Comparison of ENCODE assay signal across 9 cellular contexts in genomic region chr3:76044601-76045600, GRCh38.
DNase-seq lines count a peak whose midpoint lies in the region; ATAC-seq and TF ChIP-seq lines count a peak whose summit lies in the region.
"Had no signal": no experiment of that assay in that cellular context is flagged by ENCODE, and none has a peak within 500 bp of the region (broad histone marks: within the 10 kb centered on the region; RNA-seq: fewer than 3 reads in every experiment).

No MANE protein-coding gene starts in this region.

- no peak overlapping the region for H3K4me2 ChIP-seq in hepatocyte

- H3K79me2 ChIP-seq in hepatocyte, result no peaks in the 10 kb centered on the region

- H3K4me3 ChIP-seq in hepatocyte (no peak overlapping the region), aorta (ENCODE audit: low read length in 2 of 2) (no peak overlapping the region)
- H3K4me3 ChIP-seq: Peyer's patch had no signal

- H3K27ac ChIP-seq in C4-2B (no peak overlapping the region), hepatocyte (no peak overlapping the region), aorta (ENCODE audit: low read depth in 1 of 2, low read length in 2 of 2) (no peak overlapping the region)
- H3K27ac ChIP-seq: Peyer's patch had no signal

- no peaks in the 10 kb centered on the region for H4K20me1 ChIP-seq in hepatocyte (ENCODE audit: insufficient read depth, poor library complexity, severe bottlenecking)

- WGBS in hepatocyte (ENCODE audit: low lambda C conversion rate, missing lambda C conversion rate), result 39% methylated on average over 3 of the region's 3 CpGs
- 40 to 43% methylated on average over 3 of the region's 3 CpGs for WGBS in aorta, 2 donors

- H3K9me3 ChIP-seq in hepatocyte (ENCODE audit: low read depth) (no peaks in the 10 kb centered on the region), aorta (ENCODE audit: control insufficient read depth, low read length) (no peaks in the 10 kb centered on the region)
- H3K9me3 ChIP-seq: Peyer's patch had no signal

- peak; percentile 47 for ATAC-seq in GM19035 (IDR thresholded peaks at IDR 0.05; ENCODE audit: unreplicated experiment)
- no peak for ATAC-seq in aorta (ENCODE audit: low FRiP score)
- ATAC-seq in HG02981 (IDR thresholded peaks at IDR 0.05; ENCODE audit: unreplicated experiment), result no peak
- ATAC-seq in GM19452 (IDR thresholded peaks at IDR 0.05; ENCODE audit: unreplicated experiment), result no peak
- no peak for ATAC-seq in HG02840 (IDR thresholded peaks at IDR 0.05; ENCODE audit: low FRiP score, unreplicated experiment)

- DNase-seq in SK-N-DZ (ENCODE audit: low spot score) (peak; percentile 45), hepatocyte (ENCODE audit: low spot score) (peak; percentile 74), aorta (no peak)

- H3K36me3 ChIP-seq in hepatocyte (replicated peaks; ENCODE audit: insufficient read depth, low read depth) (no peaks in the 10 kb centered on the region), aorta (ENCODE audit: control insufficient read depth in 1 of 2, insufficient read depth in 2 of 2, low read length in 1 of 2) (no peaks in the 10 kb centered on the region)
- H3K36me3 ChIP-seq: Peyer's patch had no signal

- H3K27me3 ChIP-seq in hepatocyte (no peaks in the 10 kb centered on the region), aorta (ENCODE audit: control insufficient read depth in 1 of 2, insufficient read depth in 2 of 2, low read length in 1 of 2) (no peaks in the 10 kb centered on the region)
- H3K27me3 ChIP-seq: Peyer's patch had no signal

- no peaks in the 10 kb centered on the region for H3K9me2 ChIP-seq in hepatocyte (replicated peaks; ENCODE audit: insufficient read depth)

- no peaks in the 10 kb centered on the region for H3K4me1 ChIP-seq in hepatocyte (ENCODE audit: insufficient read depth)
- H3K4me1 ChIP-seq in aorta (ENCODE audit: control insufficient read depth in 1 of 2, insufficient read depth in 2 of 2, low read length in 2 of 2), result peaks cover 2 to 5% of the 10 kb centered on the region in 2 donors
- H3K4me1 ChIP-seq: Peyer's patch had no signal

- TF ChIP-seq CTCF in C4-2B (conservative IDR thresholded peaks at IDR 0.05) (peak; percentile 72), hepatocyte (IDR thresholded peaks at IDR 0.05; ENCODE audit: poor library complexity) (peak; percentile 72)

- intact Hi-C loops in aorta (cut with DNase I), result no loop called here

- no peak overlapping the region for H2AFZ ChIP-seq in hepatocyte

Comparison
In these comparisons a context has a peak if more than half of its experiments do, and no peak if none do; other contexts are left out.
1. DNase-seq: peak in SK-N-DZ (single experiment) and hepatocyte (single experiment); none in aorta (0 of 2).